8 cellular contexts compared by ENCODE assay signal in genomic region chr16:2883027-2883846, GRCh38. TPM values are rescaled to one million over a fixed set of nuclear protein-coding genes. Genes with fewer than 3 reads are reported as not detected.
A peak's percentile ranks its signal among the peaks of the same experiment; 100 is the strongest.
DNase-seq lines count a peak whose midpoint lies in the region; ATAC-seq and TF ChIP-seq lines count a peak whose summit lies in the region.

A gene with protein sequence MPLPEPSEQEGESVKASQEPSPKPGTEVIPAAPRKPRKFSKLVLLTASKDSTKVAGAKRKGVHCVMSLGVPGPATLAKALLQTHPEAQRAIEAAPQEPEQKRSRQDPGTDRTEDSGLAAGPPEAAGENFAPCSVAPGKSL (plus strand): TSS chr16:2883215. CDS start chr16:2896450, 13,235 bp downstream.

- CTCF ChIA-PET in GM10248 (lab: Yijun Ruan, JAX) = interaction anchor here (0.6 to 3.9 kb wide), 16 partner anchors 8 to 45 kb away, joined by 3 to 34 read pairs (median 4); partner anchors contain the start of gene FLYWCH1

- H3K4me3 ChIP-seq in testis = peak within 1 kb of the TSS; percentile 67 to 94

- H3K4me1 ChIP-seq in testis = no peaks in the 10 kb centered on the region

- peaks cover 0 to 4% of the 10 kb centered on the region in 2 donors for H3K9me3 Mint-ChIP-seq in activated naive CD4-positive, alpha-beta T cell treated with anti-CD3 and anti-CD28 coated beads, Interleukin-2, amount 50 U/mL, for 72 hours

- ATAC-seq in HG02610 (IDR thresholded peaks at IDR 0.05; ENCODE audit: unreplicated experiment) (peak; percentile 76), omental fat pad (ENCODE audit: low FRiP score) (peak; percentile 93)
- peak; percentile 84 for ATAC-seq in activated naive CD4-positive, alpha-beta T cell treated with anti-CD3 and anti-CD28 coated beads, Interleukin-2, amount 50 U/mL, for 72 hours

- WGBS in testis, 2 donors = 0% methylated on average over 15 to 55 of the region's 82 CpGs

- peak within 1 kb of the TSS; percentile 87 to 93 for H3K27ac Mint-ChIP-seq in activated naive CD4-positive, alpha-beta T cell treated with anti-CD3 and anti-CD28 coated beads, Interleukin-2, amount 50 U/mL, for 72 hours

- no peaks in the 10 kb centered on the region for H3K27me3 ChIP-seq in testis

- H3K9me3 ChIP-seq in testis = no peaks in the 10 kb centered on the region

- peak; percentile 15 for TF ChIP-seq POLR2A in testis (IDR thresholded peaks at IDR 0.05)

- POLR2A ChIA-PET in GM10248 (lab: Yijun Ruan, JAX) = interaction anchor here (1.0 to 1.7 kb wide), 6 partner anchors 15 to 561 kb away, joined by 3 to 9 read pairs (median 5); partner anchors contain the start of genes FLYWCH1, NAA60 and ZNF597

- no peak for TF ChIP-seq CTCF in GM10248 (IDR thresholded peaks at IDR 0.05; ENCODE audit: control extremely low read depth, extremely low read depth, low read depth, missing control alignments)
- no peak for TF ChIP-seq CTCF in omental fat pad (IDR thresholded peaks at IDR 0.05)
- peak in 2 of 3 experiments; percentile 22 to 46 for TF ChIP-seq CTCF in testis (IDR thresholded peaks at IDR 0.05)

- DNase-seq in GM10248 (ENCODE audit: extremely low spot score) = peak; percentile 97
- DNase-seq in NCI-H1092 treated with DMSO at 0.1 percent for 48 hours (lab: John Stamatoyannopoulos, UW) = peak; percentile 97
- DNase-seq in SKM-1 (lab: John Stamatoyannopoulos, UW; ENCODE audit: unreplicated experiment) = peak; percentile 90
- peak; percentile 99 to 100 for DNase-seq in activated naive CD4-positive, alpha-beta T cell treated with anti-CD3 and anti-CD28 coated beads, Interleukin-2, amount 50 U/mL, for 72 hours (ENCODE audit: low spot score in 2 of 2)
- DNase-seq in glomerular endothelial cell (ENCODE audit: extremely low read depth, low read depth, low spot score) = peak; percentile 48
- DNase-seq in omental fat pad (ENCODE audit: low spot score) = peak; percentile 99
- DNase-seq in testis = peak; percentile 98

- intact Hi-C loops in testis (cut with DNase I; ENCODE audit: low total_unique reads) = no loop called here

- H3K36me3 ChIP-seq in testis (ENCODE audit: low read depth, missing control alignments) = no peaks in the 10 kb centered on the region

- peak within 1 kb of the TSS; percentile 94 to 95 for H3K27ac ChIP-seq in testis

- H3K36me3 Mint-ChIP-seq in activated naive CD4-positive, alpha-beta T cell treated with anti-CD3 and anti-CD28 coated beads, Interleukin-2, amount 50 U/mL, for 72 hours = no peaks in the 10 kb centered on the region

RNA-seq across cellular contexts. Expression of the gene that starts here (rescaled TPM):
- 10 to 100 TPM in 1 of 2 donors, 1 to 10 TPM in 1; 9.4 to 17.4 TPM for total RNA-seq in activated naive CD4-positive, alpha-beta T cell treated with anti-CD3 and anti-CD28 coated beads, Interleukin-2, amount 50 U/mL, for 72 hours
- 81.6 and 96.0 TPM in 2 replicates for total RNA-seq in glomerular endothelial cell
- total RNA-seq in omental fat pad = 10 to 100 TPM; 22.1 to 78.7 (median 37.3) TPM
- total RNA-seq in testis = 10 to 100 TPM; 96.1 to 96.5 TPM
- polyA plus RNA-seq in testis (ENCODE audit: insufficient read depth, low read depth, low replicate concordance) = 42.3 TPM

Comparison
In these comparisons a context has a peak if more than half of its experiments do, and no peak if none do; other contexts are left out.
1. Peak in every context shown above with its lines: DNase-seq, ATAC-seq, H3K4me3 ChIP-seq and H3K27ac ChIP-seq.
2. DNase-seq: peak in every context shown above with its lines; median percentile 100 in activated naive CD4-positive, alpha-beta T cell treated with anti-CD3 and anti-CD28 coated beads, Interleukin-2, amount 50 U/mL, for 72 hours; 99 in omental fat pad; 98 in testis; 97 in GM10248; 97 in NCI-H1092 treated with DMSO at 0.1 percent for 48 hours; 90 in SKM-1; 48 in glomerular endothelial cell.
3. CTCF ChIP-seq: peak in testis (2 of 3); none in GM10248 (single experiment) and omental fat pad (0 of 3).